In the genomic region with DNA sequence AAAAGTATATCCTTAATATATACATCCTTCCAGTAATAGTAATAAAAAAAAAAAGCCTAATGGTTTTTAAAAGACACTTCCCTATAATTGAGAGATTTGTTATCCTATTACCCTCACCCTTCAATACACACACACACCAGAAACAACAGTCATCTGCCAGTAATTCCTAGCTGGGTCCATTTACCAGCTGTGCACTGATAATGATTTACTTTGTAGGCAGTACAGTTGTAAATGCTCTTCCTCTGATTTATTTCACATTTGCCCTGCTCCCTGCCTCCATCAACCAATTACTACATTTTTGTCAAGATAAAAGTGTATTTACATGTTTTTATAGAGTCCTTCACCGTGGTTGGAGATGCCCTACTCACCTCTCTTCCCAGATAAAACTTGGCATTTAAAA, we compare ENCODE assay signal across 1 cellular context.
TF ChIP-seq lines count a peak whose summit lies in the region.

No MANE protein-coding gene starts in this region.

TF ChIP-seq in GM23338, 12 proteins besides CTCF, POLR2A, EP300 and RAD21 (continued from another document):
- TF ChIP-seq, protein P1, sequence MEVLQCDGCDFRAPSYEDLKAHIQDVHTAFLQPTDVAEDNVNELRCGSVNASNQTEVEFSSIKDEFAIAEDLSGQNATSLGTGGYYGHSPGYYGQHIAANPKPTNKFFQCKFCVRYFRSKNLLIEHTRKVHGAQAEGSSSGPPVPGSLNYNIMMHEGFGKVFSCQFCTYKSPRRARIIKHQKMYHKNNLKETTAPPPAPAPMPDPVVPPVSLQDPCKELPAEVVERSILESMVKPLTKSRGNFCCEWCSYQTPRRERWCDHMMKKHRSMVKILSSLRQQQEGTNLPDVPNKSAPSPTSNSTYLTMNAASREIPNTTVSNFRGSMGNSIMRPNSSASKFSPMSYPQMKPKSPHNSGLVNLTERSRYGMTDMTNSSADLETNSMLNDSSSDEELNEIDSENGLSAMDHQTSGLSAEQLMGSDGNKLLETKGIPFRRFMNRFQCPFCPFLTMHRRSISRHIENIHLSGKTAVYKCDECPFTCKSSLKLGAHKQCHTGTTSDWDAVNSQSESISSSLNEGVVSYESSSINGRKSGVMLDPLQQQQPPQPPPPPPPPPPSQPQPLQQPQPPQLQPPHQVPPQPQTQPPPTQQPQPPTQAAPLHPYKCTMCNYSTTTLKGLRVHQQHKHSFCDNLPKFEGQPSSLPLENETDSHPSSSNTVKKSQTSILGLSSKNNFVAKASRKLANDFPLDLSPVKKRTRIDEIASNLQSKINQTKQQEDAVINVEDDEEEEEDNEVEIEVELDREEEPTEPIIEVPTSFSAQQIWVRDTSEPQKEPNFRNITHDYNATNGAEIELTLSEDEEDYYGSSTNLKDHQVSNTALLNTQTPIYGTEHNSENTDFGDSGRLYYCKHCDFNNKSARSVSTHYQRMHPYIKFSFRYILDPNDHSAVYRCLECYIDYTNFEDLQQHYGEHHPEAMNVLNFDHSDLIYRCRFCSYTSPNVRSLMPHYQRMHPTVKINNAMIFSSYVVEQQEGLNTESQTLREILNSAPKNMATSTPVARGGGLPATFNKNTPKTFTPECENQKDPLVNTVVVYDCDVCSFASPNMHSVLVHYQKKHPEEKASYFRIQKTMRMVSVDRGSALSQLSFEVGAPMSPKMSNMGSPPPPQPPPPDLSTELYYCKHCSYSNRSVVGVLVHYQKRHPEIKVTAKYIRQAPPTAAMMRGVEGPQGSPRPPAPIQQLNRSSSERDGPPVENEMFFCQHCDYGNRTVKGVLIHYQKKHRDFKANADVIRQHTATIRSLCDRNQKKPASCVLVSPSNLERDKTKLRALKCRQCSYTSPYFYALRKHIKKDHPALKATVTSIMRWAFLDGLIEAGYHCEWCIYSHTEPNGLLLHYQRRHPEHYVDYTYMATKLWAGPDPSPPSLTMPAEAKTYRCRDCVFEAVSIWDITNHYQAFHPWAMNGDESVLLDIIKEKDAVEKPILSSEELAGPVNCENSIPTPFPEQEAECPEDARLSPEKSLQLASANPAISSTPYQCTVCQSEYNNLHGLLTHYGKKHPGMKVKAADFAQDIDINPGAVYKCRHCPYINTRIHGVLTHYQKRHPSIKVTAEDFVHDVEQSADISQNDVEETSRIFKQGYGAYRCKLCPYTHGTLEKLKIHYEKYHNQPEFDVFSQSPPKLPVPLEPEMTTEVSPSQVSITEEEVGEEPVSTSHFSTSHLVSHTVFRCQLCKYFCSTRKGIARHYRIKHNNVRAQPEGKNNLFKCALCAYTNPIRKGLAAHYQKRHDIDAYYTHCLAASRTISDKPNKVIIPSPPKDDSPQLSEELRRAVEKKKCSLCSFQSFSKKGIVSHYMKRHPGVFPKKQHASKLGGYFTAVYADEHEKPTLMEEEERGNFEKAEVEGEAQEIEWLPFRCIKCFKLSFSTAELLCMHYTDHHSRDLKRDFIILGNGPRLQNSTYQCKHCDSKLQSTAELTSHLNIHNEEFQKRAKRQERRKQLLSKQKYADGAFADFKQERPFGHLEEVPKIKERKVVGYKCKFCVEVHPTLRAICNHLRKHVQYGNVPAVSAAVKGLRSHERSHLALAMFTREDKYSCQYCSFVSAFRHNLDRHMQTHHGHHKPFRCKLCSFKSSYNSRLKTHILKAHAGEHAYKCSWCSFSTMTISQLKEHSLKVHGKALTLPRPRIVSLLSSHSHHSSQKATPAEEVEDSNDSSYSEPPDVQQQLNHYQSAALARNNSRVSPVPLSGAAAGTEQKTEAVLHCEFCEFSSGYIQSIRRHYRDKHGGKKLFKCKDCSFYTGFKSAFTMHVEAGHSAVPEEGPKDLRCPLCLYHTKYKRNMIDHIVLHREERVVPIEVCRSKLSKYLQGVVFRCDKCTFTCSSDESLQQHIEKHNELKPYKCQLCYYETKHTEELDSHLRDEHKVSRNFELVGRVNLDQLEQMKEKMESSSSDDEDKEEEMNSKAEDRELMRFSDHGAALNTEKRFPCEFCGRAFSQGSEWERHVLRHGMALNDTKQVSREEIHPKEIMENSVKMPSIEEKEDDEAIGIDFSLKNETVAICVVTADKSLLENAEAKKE (CRISPR knock-in tag; IDR thresholded peaks at IDR 0.05), result no peak
- TF ChIP-seq POLR2AphosphoS5 (IDR thresholded peaks at IDR 0.05; ENCODE audit: low read depth) (no peak), ZNF331 (CRISPR knock-in tag; IDR thresholded peaks at IDR 0.05; ENCODE audit: low read depth) (no peak), ZNF114 (CRISPR knock-in tag; IDR thresholded peaks at IDR 0.05) (no peak), EZH2 (IDR thresholded peaks at IDR 0.05; ENCODE audit: low read depth, unreplicated experiment) (no peak), JUNB (IDR thresholded peaks at IDR 0.05; ENCODE audit: unreplicated experiment) (no peak), STAT1 (IDR thresholded peaks at IDR 0.05; ENCODE audit: unreplicated experiment) (no peak)
- TF ChIP-seq, protein P2, sequence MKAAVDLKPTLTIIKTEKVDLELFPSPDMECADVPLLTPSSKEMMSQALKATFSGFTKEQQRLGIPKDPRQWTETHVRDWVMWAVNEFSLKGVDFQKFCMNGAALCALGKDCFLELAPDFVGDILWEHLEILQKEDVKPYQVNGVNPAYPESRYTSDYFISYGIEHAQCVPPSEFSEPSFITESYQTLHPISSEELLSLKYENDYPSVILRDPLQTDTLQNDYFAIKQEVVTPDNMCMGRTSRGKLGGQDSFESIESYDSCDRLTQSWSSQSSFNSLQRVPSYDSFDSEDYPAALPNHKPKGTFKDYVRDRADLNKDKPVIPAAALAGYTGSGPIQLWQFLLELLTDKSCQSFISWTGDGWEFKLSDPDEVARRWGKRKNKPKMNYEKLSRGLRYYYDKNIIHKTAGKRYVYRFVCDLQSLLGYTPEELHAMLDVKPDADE (IDR thresholded peaks at IDR 0.05), result no peak
